In the genomic region with DNA sequence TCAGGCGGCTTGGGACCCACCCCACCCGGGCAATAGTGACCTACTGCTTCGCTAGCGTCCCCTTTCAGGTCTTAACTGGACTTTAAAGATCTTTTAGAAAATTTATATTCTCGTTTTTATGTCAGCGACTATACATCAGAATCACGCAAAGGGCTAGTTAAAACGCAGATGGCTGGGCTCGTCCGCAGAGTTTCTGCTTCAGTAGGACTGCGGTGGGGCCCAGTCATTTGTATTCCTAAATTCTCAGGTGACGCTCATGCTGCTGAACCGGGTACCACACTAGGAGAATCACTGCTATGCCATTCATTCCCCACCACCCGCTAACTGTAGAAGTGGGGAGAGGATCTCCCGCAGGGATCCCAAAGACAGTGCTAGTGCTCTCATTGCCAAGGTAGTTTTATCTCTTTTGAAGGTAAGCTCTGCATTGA, we compare ENCODE assay signal across 8 cellular contexts. TPM values are rescaled to one million over a fixed set of nuclear protein-coding genes. Genes with fewer than 3 reads are reported as not detected.
DNase-seq lines count a peak whose midpoint lies in the region; ATAC-seq lines count a peak whose summit lies in the region.

No MANE protein-coding gene starts in this region.

- ATAC-seq in activated T-cell treated with anti-CD3 and anti-CD28 coated beads, Interleukin-2, amount 50 U/mL, for 4 hours = no peak

- peak overlapping the region; percentile 18; the same call in 1 of the 2 replicates for H3K9ac ChIP-seq in iPS-20b (ENCODE audit: low read depth, low read length)

- H3K4me3 ChIP-seq in iPS-20b (ENCODE audit: low read length) (peak overlapping the region; percentile 56), thymus (ENCODE audit: low read length) (peak overlapping the region; percentile 64)

- H3K27me3 Mint-ChIP-seq in activated T-cell treated with anti-CD3 and anti-CD28 coated beads, Interleukin-2, amount 50 U/mL, for 4 hours (ENCODE audit: low read depth) = peaks cover 60% of the 10 kb centered on the region

- H3K9me3 ChIP-seq in iPS-20b (ENCODE audit: insufficient read depth, low read depth, low read length) (no peaks in the 10 kb centered on the region), thymus (ENCODE audit: control insufficient read depth) (no peaks in the 10 kb centered on the region)

- 7% methylated on average over 15 of the region's 15 CpGs for WGBS in thymus

- H3K27me3 ChIP-seq in iPS-20b (ENCODE audit: insufficient read depth, low read length) = peaks cover 47% of the 10 kb centered on the region
- H3K27me3 ChIP-seq in thymus (ENCODE audit: control insufficient read depth, insufficient read depth) = peaks cover 51% of the 10 kb centered on the region

- DNase-seq in activated T-cell treated with anti-CD3 and anti-CD28 coated beads, Interleukin-2, amount 50 U/mL, for 4 hours = no peak
- DNase-seq in activated T-cell treated with anti-CD3 and anti-CD28 coated beads for 4 hours = no peak
- peak; percentile 17 for DNase-seq in SHP77 treated with DMSO at 0.1 percent for 48 hours (lab: John Stamatoyannopoulos, UW)
- no peak for DNase-seq in Kasumi-1 (lab: John Stamatoyannopoulos, UW)
- DNase-seq in NCI-H2029 treated with DMSO at 0.1 percent for 48 hours (lab: John Stamatoyannopoulos, UW) = no peak
- DNase-seq in stimulated activated CD4-positive, alpha-beta T cell treated with anti-CD3 and anti-CD28 coated beads, Interleukin-4, amount 100 ng/mL, for 4 hours = no peak

- H3K36me3 Mint-ChIP-seq in activated T-cell treated with anti-CD3 and anti-CD28 coated beads, Interleukin-2, amount 50 U/mL, for 4 hours (ENCODE audit: insufficient read depth) = no peaks in the 10 kb centered on the region

- peaks cover 51% of the 10 kb centered on the region; the same call in 1 of the 2 replicates for H3K4me1 ChIP-seq in iPS-20b (ENCODE audit: insufficient read depth, low read length)
- H3K4me1 ChIP-seq in thymus (ENCODE audit: control insufficient read depth, insufficient read depth, low read length) = peaks cover 3% of the 10 kb centered on the region

- H3K27ac ChIP-seq in iPS-20b (ENCODE audit: low read length) = no peak overlapping the region
- H3K27ac ChIP-seq in thymus (ENCODE audit: low read depth) = no peak overlapping the region

- peak overlapping the region; percentile 61 for H3K4me3 Mint-ChIP-seq in activated T-cell treated with anti-CD3 and anti-CD28 coated beads, Interleukin-2, amount 50 U/mL, for 4 hours

- H3K9me3 Mint-ChIP-seq in activated T-cell treated with anti-CD3 and anti-CD28 coated beads, Interleukin-2, amount 50 U/mL, for 4 hours = peaks cover 3% of the 10 kb centered on the region

- H3K36me3 ChIP-seq in iPS-20b (ENCODE audit: insufficient read depth, low read depth, low read length) (no peaks in the 10 kb centered on the region), thymus (ENCODE audit: control insufficient read depth, insufficient read depth) (no peaks in the 10 kb centered on the region)

- peaks cover 19% of the 10 kb centered on the region for H3K4me1 Mint-ChIP-seq in activated T-cell treated with anti-CD3 and anti-CD28 coated beads, Interleukin-2, amount 50 U/mL, for 4 hours (ENCODE audit: low read depth)

RNA-seq across cellular contexts. Expression of gene SP8, which starts 12.0 kb away (rescaled TPM):
- not detected for total RNA-seq in activated T-cell treated with anti-CD3 and anti-CD28 coated beads, Interleukin-2, amount 50 U/mL, for 4 hours
- polyA plus RNA-seq in thymus = 0.05 TPM
